ENCODE assay signal across 12 cellular contexts in genomic region chr17:1002412-1002753, GRCh38. TPM values are rescaled to one million over a fixed set of nuclear protein-coding genes. Genes with fewer than 3 reads are reported as not detected.
DNase-seq lines count a peak whose midpoint lies in the region; ATAC-seq and TF ChIP-seq lines count a peak whose summit lies in the region.
"Had no signal": no experiment of that assay in that cellular context is flagged by ENCODE, and none has a peak within 500 bp of the region (broad histone marks: within the 10 kb centered on the region; RNA-seq: fewer than 3 reads in every experiment).

No MANE protein-coding gene starts in this region.

- H3K9me3 ChIP-seq in adipocyte (ENCODE audit: control insufficient read depth, low read length) = no peaks in the 10 kb centered on the region
- no peaks in the 10 kb centered on the region for H3K9me3 ChIP-seq in CD8-positive, alpha-beta memory T cell (ENCODE audit: low read length)

- H3K36me3 Mint-ChIP-seq in glutamatergic neuron (ENCODE audit: unreplicated experiment) (no peaks in the 10 kb centered on the region), T-cell (peaks cover 37% of the 10 kb centered on the region)
- peaks cover 0 to 70% (median 4%) of the 10 kb centered on the region in 3 donors for H3K36me3 Mint-ChIP-seq in CD8-positive, alpha-beta memory T cell

- CTCF ChIA-PET in CD8-positive, alpha-beta memory T cell (lab: Charles Lee) = interaction anchor here (1.1 kb wide), 1 partner anchor 21 kb away, joined by 4 read pairs; no protein-coding TSS in a partner anchor
- CTCF ChIA-PET in T-cell (lab: Charles Lee) = no interaction called here

- H3K27me3 Mint-ChIP-seq in glutamatergic neuron (ENCODE audit: unreplicated experiment) (peaks cover 9% of the 10 kb centered on the region), T-cell (no peaks in the 10 kb centered on the region)
- H3K27me3 Mint-ChIP-seq in CD8-positive, alpha-beta memory T cell = no peaks in the 10 kb centered on the region

- H3K4me1 ChIP-seq in adipocyte (ENCODE audit: control insufficient read depth, insufficient read depth, low read length) = peaks cover 54% of the 10 kb centered on the region
- H3K4me1 ChIP-seq in rectal smooth muscle tissue (ENCODE audit: control insufficient read depth, insufficient read depth, low read length) = peaks cover 47% of the 10 kb centered on the region
- peaks cover 10% of the 10 kb centered on the region for H3K4me1 ChIP-seq in CD8-positive, alpha-beta memory T cell (ENCODE audit: insufficient read depth, low read length)

- H3K4me3 Mint-ChIP-seq in glutamatergic neuron (ENCODE audit: unreplicated experiment) (peak overlapping the region; percentile 65), T-cell (no peak overlapping the region)
- H3K4me3 Mint-ChIP-seq in CD8-positive, alpha-beta memory T cell = no peak overlapping the region

- H3K27ac Mint-ChIP-seq in glutamatergic neuron (ENCODE audit: unreplicated experiment) (peak overlapping the region; percentile 94), T-cell (no peak overlapping the region)
- H3K27ac Mint-ChIP-seq in CD8-positive, alpha-beta memory T cell = peak overlapping the region in 1 of 8 donors; percentile 76

- POLR2A ChIA-PET in CD8-positive, alpha-beta memory T cell (lab: Charles Lee) = no interaction called here
- POLR2A ChIA-PET in T-cell (lab: Charles Lee) = no interaction called here

- peak overlapping the region; percentile 47 for H3K9ac ChIP-seq in adipocyte (ENCODE audit: low read length)
- no peak overlapping the region for H3K9ac ChIP-seq in rectal smooth muscle tissue (ENCODE audit: low read length)

- H3K36me3 ChIP-seq in adipocyte (ENCODE audit: control insufficient read depth, insufficient read depth, low read length, severe bottlenecking) (peaks cover 42% of the 10 kb centered on the region), rectal smooth muscle tissue (ENCODE audit: control insufficient read depth, insufficient read depth, low read length) (peaks cover 24% of the 10 kb centered on the region)
- H3K36me3 ChIP-seq in CD8-positive, alpha-beta memory T cell (ENCODE audit: insufficient read depth, low read length) = peaks cover 27% of the 10 kb centered on the region

- peak overlapping the region; percentile 69 for H3K27ac ChIP-seq in rectal smooth muscle tissue (ENCODE audit: low read depth, low read length)
- no peak overlapping the region for H3K27ac ChIP-seq in CD8-positive, alpha-beta memory T cell (ENCODE audit: low read depth, low read length)

- H3K4me3 ChIP-seq in adipocyte (ENCODE audit: low read length) (no peak overlapping the region), rectal smooth muscle tissue (ENCODE audit: low read length) (no peak overlapping the region)
- H3K4me3 ChIP-seq in CD8-positive, alpha-beta memory T cell (ENCODE audit: low read length) = no peak overlapping the region

- peaks cover 24% of the 10 kb centered on the region for H3K9me3 Mint-ChIP-seq in glutamatergic neuron (ENCODE audit: unreplicated experiment)
- H3K9me3 Mint-ChIP-seq in CD8-positive, alpha-beta memory T cell = no peaks in the 10 kb centered on the region
- H3K9me3 Mint-ChIP-seq in T-cell = no peaks in the 10 kb centered on the region

- no peak for TF ChIP-seq CTCF in glutamatergic neuron (IDR thresholded peaks at IDR 0.05; ENCODE audit: partially characterized antibody, unreplicated experiment)

- H3K4me1 Mint-ChIP-seq in glutamatergic neuron (ENCODE audit: low read depth, unreplicated experiment) (peaks cover 45% of the 10 kb centered on the region), T-cell (peaks cover 28 to 29% (median 29%) of the 10 kb centered on the region in 3 donors)
- H3K4me1 Mint-ChIP-seq in CD8-positive, alpha-beta memory T cell = peaks cover 16 to 24% (median 24%) of the 10 kb centered on the region in 3 donors

- DNase-seq in EL (peak; percentile 53), adipocyte (ENCODE audit: low read depth) (peak; percentile 27), glutamatergic neuron (no peak), cerebellar cortex (ENCODE audit: low spot score) (no peak), T-cell (no peak)
- DNase-seq in CD8-positive, alpha-beta memory T cell = no peak
- DNase-seq: activated CD4-positive, alpha-beta T cell treated with anti-CD3 and anti-CD28 coated beads for 48 hours; COR-L47; NCI-H226; SHP77 treated with DMSO at 0.1 percent for 48 hours had no signal

- H3K27me3 ChIP-seq in adipocyte (replicated peaks; ENCODE audit: control insufficient read depth, insufficient read depth, low read length) (no peaks in the 10 kb centered on the region), rectal smooth muscle tissue (ENCODE audit: control insufficient read depth, insufficient read depth, low read length) (no peaks in the 10 kb centered on the region)
- H3K27me3 ChIP-seq in CD8-positive, alpha-beta memory T cell (ENCODE audit: insufficient read depth, low read length, poor library complexity, severe bottlenecking) = no peaks in the 10 kb centered on the region

- ATAC-seq in GM21737 (IDR thresholded peaks at IDR 0.05; ENCODE audit: unreplicated experiment) = no peak
- ATAC-seq in T-cell (replicated peaks in 1 of 4) = no peak

RNA-seq across cellular contexts. Expression of gene TIMM22, which starts 5.5 kb away (rescaled TPM):
- total RNA-seq in glutamatergic neuron (ENCODE audit: unreplicated experiment) (22.0 TPM), T-cell (10 to 100 TPM in 4 of 5 donors, 1 to 10 TPM in 1; 8.9 to 13.2 (median 11.4) TPM)
- 10 to 100 TPM; 19.9 to 21.5 TPM for total RNA-seq in CD8-positive, alpha-beta memory T cell
- 29.2 TPM for polyA plus RNA-seq in CD8-positive, alpha-beta memory T cell

RNA-seq across cellular contexts. Expression of gene NXN, which starts 22.8 kb away (rescaled TPM):
- total RNA-seq in glutamatergic neuron (ENCODE audit: unreplicated experiment) (177 TPM), T-cell (1 to 10 TPM in 2 of 5 donors, under 1 TPM in 3; 0.56 to 1.3 (median 0.96) TPM)
- under 1 TPM; 0.31 to 0.42 TPM for total RNA-seq in CD8-positive, alpha-beta memory T cell
- polyA plus RNA-seq in CD8-positive, alpha-beta memory T cell = 0.08 TPM

Comparison
In these comparisons a context has a peak if more than half of its experiments do, and no peak if none do; other contexts are left out.
1. DNase-seq: peak in EL (single experiment) and adipocyte (single experiment); none in glutamatergic neuron (single experiment), cerebellar cortex (single experiment), CD8-positive, alpha-beta memory T cell (0 of 5) and T-cell (0 of 34).
2. RNA of gene NXN, which starts 22.8 kb away (total RNA-seq): 177 TPM in glutamatergic neuron (single experiment); 0.56 to 1.3 TPM in T-cell and 0.31 to 0.42 TPM in CD8-positive, alpha-beta memory T cell; every median in the first group is over 10 times any median in the second.